ENCODE assay signal across 17 cellular contexts in genomic region chr2:8312221-8312620, GRCh38.
A peak's percentile ranks its signal among the peaks of the same experiment; 100 is the strongest.
DNase-seq lines count a peak whose midpoint lies in the region; ATAC-seq and TF ChIP-seq lines count a peak whose summit lies in the region.
"Had no signal": no experiment of that assay in that cellular context is flagged by ENCODE, and none has a peak within 500 bp of the region (broad histone marks: within the 10 kb centered on the region; RNA-seq: fewer than 3 reads in every experiment).

No MANE protein-coding gene starts in this region.

- intact Hi-C loops in activated CD8-positive, alpha-beta T cell treated with anti-CD3 and anti-CD28 coated beads for 36 hours (cut with micrococcal nuclease), result no loop called here

- H3K9me3 ChIP-seq in neuronal stem cell (replicated peaks in 1 of 2; ENCODE audit: control insufficient read depth in 2 of 2, insufficient read depth in 1 of 2, low read depth in 1 of 2, low read length in 2 of 2), result peaks cover 0 to 3% of the 10 kb centered on the region in 2 donors
- H3K9me3 ChIP-seq: colonic mucosa had no signal

- peak overlapping the region; percentile 30 for H3K18ac ChIP-seq in neuronal stem cell (ENCODE audit: low read length)

- H2AFZ ChIP-seq in neuronal stem cell (ENCODE audit: low read length), result no peak overlapping the region

- ATAC-seq in activated CD8-positive, alpha-beta T cell treated with anti-CD3 and anti-CD28 coated beads for 36 hours, result no peak
- ATAC-seq in GM18870 (IDR thresholded peaks at IDR 0.05; ENCODE audit: unreplicated experiment), result no peak

- H3K27me3 ChIP-seq in neuronal stem cell (ENCODE audit: control insufficient read depth in 3 of 3, insufficient read depth in 3 of 3, low read depth in 1 of 3, low read length in 3 of 3), result no peaks in the 10 kb centered on the region
- H3K27me3 ChIP-seq: colonic mucosa had no signal

- no peak overlapping the region for H2BK5ac ChIP-seq in neuronal stem cell (ENCODE audit: low read length)

- no peak overlapping the region for H2BK120ac ChIP-seq in neuronal stem cell (ENCODE audit: low read depth, low read length)

- H3K27ac Mint-ChIP-seq in activated CD8-positive, alpha-beta T cell treated with anti-CD3 and anti-CD28 coated beads for 36 hours, result peak overlapping the region; percentile 27

- H3K9me3 Mint-ChIP-seq in activated CD8-positive, alpha-beta T cell treated with anti-CD3 and anti-CD28 coated beads for 36 hours, result no peaks in the 10 kb centered on the region

- no peak overlapping the region for H4K8ac ChIP-seq in neuronal stem cell (ENCODE audit: low read depth, low read length)

- DNase-seq in activated CD8-positive, alpha-beta memory T cell treated with anti-CD3 and anti-CD28 coated beads for 24 hours, result peak; percentile 55
- no peak for DNase-seq in activated CD8-positive, alpha-beta memory T cell treated with anti-CD3 and anti-CD28 coated beads, Interleukin-2, amount 50 U/mL, for 4 hours
- DNase-seq in NAMALWA (ENCODE audit: low spot score), result peak; percentile 25
- DNase-seq in activated CD8-positive, alpha-beta T cell treated with anti-CD3 and anti-CD28 coated beads for 36 hours, result no peak
- DNase-seq in neuronal stem cell (ENCODE audit: low spot score), result no peak
- DNase-seq in activated naive CD4-positive, alpha-beta T cell treated with anti-CD3 and anti-CD28 coated beads, Interleukin-2, amount 50 U/mL, for 16 hours, result no peak
- DNase-seq in NCI-H2107 treated with DMSO at 0.1 percent for 48 hours (lab: John Stamatoyannopoulos, UW; ENCODE audit: unreplicated experiment), result no peak
- DNase-seq: activated CD4-positive, alpha-beta T cell treated with anti-CD3 and anti-CD28 coated beads for 4 hours; activated effector memory CD4-positive, alpha-beta T cell treated with Interleukin-2 at 50 U/mL for 16 hours; aorta; GF-D8; NCI-H187; NCI-H510A had no signal

- TF ChIP-seq CTCF in activated CD8-positive, alpha-beta T cell treated with anti-CD3 and anti-CD28 coated beads for 36 hours (IDR thresholded peaks at IDR 0.05), result no peak

- H3K27ac ChIP-seq in neuronal stem cell (replicated peaks; ENCODE audit: low read length), result no peak overlapping the region
- H3K27ac ChIP-seq: colonic mucosa, RWPE1 had no signal

- no peak overlapping the region for H3K4ac ChIP-seq in neuronal stem cell (ENCODE audit: low read length)

- no peak overlapping the region for H3K4me2 ChIP-seq in neuronal stem cell (ENCODE audit: insufficient read depth, low read length, poor library complexity, severe bottlenecking)

- H3K36me3 ChIP-seq in neuronal stem cell (replicated peaks in 1 of 2; ENCODE audit: control insufficient read depth in 2 of 2, insufficient read depth in 2 of 2, low read length in 2 of 2), result no peaks in the 10 kb centered on the region
- H3K36me3 ChIP-seq: colonic mucosa had no signal

- CTCF ChIA-PET in activated CD8-positive, alpha-beta T cell treated with anti-CD3 and anti-CD28 coated beads for 36 hours (lab: Charles Lee), result no interaction called here

- no peak overlapping the region for H2AK5ac ChIP-seq in neuronal stem cell (ENCODE audit: low read depth, low read length)

- H3K9ac ChIP-seq in neuronal stem cell (ENCODE audit: low read depth, low read length, poor library complexity), result no peak overlapping the region

- WGBS in neuronal stem cell (ENCODE audit: extremely low coverage in 2 of 2, insufficient read length in 2 of 2, insufficient replicate concordance in 1 of 2), 2 donors, result no CpG with 5 or more reads among the region's 3 CpGs

- H3K4me3 ChIP-seq in neuronal stem cell (ENCODE audit: low read length in 2 of 2), result no peak overlapping the region
- H3K4me3 ChIP-seq: colonic mucosa had no signal

- POLR2A ChIA-PET in activated CD8-positive, alpha-beta T cell treated with anti-CD3 and anti-CD28 coated beads for 36 hours (lab: Charles Lee), result interaction anchor here (0.6 kb wide), 1 partner anchor 225 kb away, joined by 3 read pairs; no protein-coding TSS in a partner anchor

- peaks cover 47% of the 10 kb centered on the region for H3K4me1 Mint-ChIP-seq in activated CD8-positive, alpha-beta T cell treated with anti-CD3 and anti-CD28 coated beads for 36 hours (ENCODE audit: low read depth)

- no peaks in the 10 kb centered on the region for H3K79me1 ChIP-seq in neuronal stem cell (ENCODE audit: low read depth, low read length)

- H3K4me3 Mint-ChIP-seq in activated CD8-positive, alpha-beta T cell treated with anti-CD3 and anti-CD28 coated beads for 36 hours, result no peak overlapping the region
- H3K4me3 Mint-ChIP-seq: neural crest cell had no signal

- H3K36me3 Mint-ChIP-seq in activated CD8-positive, alpha-beta T cell treated with anti-CD3 and anti-CD28 coated beads for 36 hours (ENCODE audit: low read depth), result no peaks in the 10 kb centered on the region

- H3K27me3 Mint-ChIP-seq in activated CD8-positive, alpha-beta T cell treated with anti-CD3 and anti-CD28 coated beads for 36 hours, result peaks cover 14% of the 10 kb centered on the region

- H3K23ac ChIP-seq in neuronal stem cell (ENCODE audit: low read depth, low read length, poor library complexity), result no peak overlapping the region

- H2BK15ac ChIP-seq in neuronal stem cell (ENCODE audit: low read length), result no peak overlapping the region

- no peak overlapping the region for H4K91ac ChIP-seq in neuronal stem cell (ENCODE audit: low read depth, low read length, poor library complexity)

- H3K14ac ChIP-seq in neuronal stem cell (ENCODE audit: low read length), result no peak overlapping the region

- peaks cover 9 to 19% of the 10 kb centered on the region in 2 donors for H3K4me1 ChIP-seq in neuronal stem cell (ENCODE audit: control insufficient read depth in 2 of 2, insufficient read depth in 1 of 2, low read depth in 1 of 2, low read length in 2 of 2)
- H3K4me1 ChIP-seq: colonic mucosa had no signal

- H2BK12ac ChIP-seq in neuronal stem cell (ENCODE audit: low read length), result no peak overlapping the region

Comparison
In these comparisons a context has a peak if more than half of its experiments do, and no peak if none do; other contexts are left out.
1. DNase-seq: peak in activated CD8-positive, alpha-beta memory T cell treated with anti-CD3 and anti-CD28 coated beads for 24 hours (single experiment) and NAMALWA (single experiment); none in activated CD8-positive, alpha-beta memory T cell treated with anti-CD3 and anti-CD28 coated beads, Interleukin-2, amount 50 U/mL, for 4 hours (single experiment), activated CD8-positive, alpha-beta T cell treated with anti-CD3 and anti-CD28 coated beads for 36 hours (single experiment), neuronal stem cell (single experiment), activated naive CD4-positive, alpha-beta T cell treated with anti-CD3 and anti-CD28 coated beads, Interleukin-2, amount 50 U/mL, for 16 hours (single experiment) and NCI-H2107 treated with DMSO at 0.1 percent for 48 hours (single experiment).